ENCODE assay signal across 1 cellular context in the genomic region with DNA sequence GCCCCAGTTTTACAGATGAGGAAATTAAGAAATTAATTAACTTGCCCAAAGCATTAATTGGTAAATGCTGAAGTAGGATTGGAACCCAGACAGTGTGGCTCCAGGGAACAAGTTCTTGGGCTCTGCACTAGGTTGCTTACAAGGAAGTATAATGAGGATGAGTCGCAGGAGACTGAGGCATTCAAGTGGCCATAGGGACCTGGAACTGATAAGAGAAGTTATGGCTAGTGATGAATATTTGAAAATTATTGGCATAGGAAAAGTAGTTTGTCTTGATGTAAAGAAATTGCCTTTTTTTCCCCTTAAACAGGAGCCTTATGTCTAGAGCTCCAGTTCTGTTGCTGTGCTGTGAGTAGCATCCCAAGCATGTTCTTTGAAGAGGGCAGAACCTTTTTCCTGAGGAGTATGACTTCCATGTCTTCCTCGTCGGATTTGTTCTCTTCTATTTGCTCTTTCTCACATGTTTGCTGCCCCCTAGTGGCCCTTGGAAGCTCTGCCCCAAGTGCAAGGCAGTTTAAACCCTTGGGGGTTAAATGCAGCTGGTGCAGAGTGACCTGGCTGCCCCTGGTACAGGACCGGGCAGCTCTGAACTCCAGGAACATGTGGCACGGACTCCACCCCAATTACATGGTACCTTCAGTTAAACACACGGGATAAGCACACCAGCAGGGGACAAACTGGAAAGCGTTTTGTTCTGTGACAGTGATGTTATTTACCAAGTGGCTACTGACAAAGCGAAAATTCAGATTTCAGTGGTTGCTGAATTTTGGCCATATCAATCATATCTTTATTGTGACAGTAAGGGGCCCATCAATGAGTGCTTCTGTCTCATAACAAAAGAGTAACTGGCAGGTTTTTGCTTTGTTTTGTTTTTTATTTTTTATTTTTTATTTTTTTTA.
TF ChIP-seq lines count a peak whose summit lies in the region.

No MANE protein-coding gene starts in this region.

TF ChIP-seq in K562, 482 proteins besides CTCF, POLR2A, EP300 and RAD21 (continued from another document):
- TF ChIP-seq, protein P1, sequence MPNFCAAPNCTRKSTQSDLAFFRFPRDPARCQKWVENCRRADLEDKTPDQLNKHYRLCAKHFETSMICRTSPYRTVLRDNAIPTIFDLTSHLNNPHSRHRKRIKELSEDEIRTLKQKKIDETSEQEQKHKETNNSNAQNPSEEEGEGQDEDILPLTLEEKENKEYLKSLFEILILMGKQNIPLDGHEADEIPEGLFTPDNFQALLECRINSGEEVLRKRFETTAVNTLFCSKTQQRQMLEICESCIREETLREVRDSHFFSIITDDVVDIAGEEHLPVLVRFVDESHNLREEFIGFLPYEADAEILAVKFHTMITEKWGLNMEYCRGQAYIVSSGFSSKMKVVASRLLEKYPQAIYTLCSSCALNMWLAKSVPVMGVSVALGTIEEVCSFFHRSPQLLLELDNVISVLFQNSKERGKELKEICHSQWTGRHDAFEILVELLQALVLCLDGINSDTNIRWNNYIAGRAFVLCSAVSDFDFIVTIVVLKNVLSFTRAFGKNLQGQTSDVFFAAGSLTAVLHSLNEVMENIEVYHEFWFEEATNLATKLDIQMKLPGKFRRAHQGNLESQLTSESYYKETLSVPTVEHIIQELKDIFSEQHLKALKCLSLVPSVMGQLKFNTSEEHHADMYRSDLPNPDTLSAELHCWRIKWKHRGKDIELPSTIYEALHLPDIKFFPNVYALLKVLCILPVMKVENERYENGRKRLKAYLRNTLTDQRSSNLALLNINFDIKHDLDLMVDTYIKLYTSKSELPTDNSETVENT (CRISPR knock-in tag; IDR thresholded peaks at IDR 0.05) = no peak
- no peak for TF ChIP-seq PHF21A (IDR thresholded peaks at IDR 0.05; ENCODE audit: borderline replicate concordance, low read depth)
- no peak for TF ChIP-seq HLTF (IDR thresholded peaks at IDR 0.05)
- no peak for TF ChIP-seq ZNF766 (CRISPR knock-in tag; conservative IDR thresholded peaks at IDR 0.05)
- peak; percentile 53; the same call in 1 of the 2 replicates for TF ChIP-seq STAG1 (CRISPR knock-in tag; IDR thresholded peaks at IDR 0.05; ENCODE audit: borderline replicate concordance)
- TF ChIP-seq, protein P2, sequence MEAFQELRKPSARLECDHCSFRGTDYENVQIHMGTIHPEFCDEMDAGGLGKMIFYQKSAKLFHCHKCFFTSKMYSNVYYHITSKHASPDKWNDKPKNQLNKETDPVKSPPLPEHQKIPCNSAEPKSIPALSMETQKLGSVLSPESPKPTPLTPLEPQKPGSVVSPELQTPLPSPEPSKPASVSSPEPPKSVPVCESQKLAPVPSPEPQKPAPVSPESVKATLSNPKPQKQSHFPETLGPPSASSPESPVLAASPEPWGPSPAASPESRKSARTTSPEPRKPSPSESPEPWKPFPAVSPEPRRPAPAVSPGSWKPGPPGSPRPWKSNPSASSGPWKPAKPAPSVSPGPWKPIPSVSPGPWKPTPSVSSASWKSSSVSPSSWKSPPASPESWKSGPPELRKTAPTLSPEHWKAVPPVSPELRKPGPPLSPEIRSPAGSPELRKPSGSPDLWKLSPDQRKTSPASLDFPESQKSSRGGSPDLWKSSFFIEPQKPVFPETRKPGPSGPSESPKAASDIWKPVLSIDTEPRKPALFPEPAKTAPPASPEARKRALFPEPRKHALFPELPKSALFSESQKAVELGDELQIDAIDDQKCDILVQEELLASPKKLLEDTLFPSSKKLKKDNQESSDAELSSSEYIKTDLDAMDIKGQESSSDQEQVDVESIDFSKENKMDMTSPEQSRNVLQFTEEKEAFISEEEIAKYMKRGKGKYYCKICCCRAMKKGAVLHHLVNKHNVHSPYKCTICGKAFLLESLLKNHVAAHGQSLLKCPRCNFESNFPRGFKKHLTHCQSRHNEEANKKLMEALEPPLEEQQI (IDR thresholded peaks at IDR 0.05) = 0 out of 2 replicates have a peak, but pooled peaks have one; percentile 21
- TF ChIP-seq MAZ (CRISPR knock-in tag; conservative IDR thresholded peaks at IDR 0.05 in 1 of 2, IDR thresholded peaks at IDR 0.05 in 1 of 2) = 0 out of 4 replicates have a peak, but pooled peaks of 1 of the 2 experiments have one; percentile 44
- no peak for TF ChIP-seq EWSR1 (IDR thresholded peaks at IDR 0.05; ENCODE audit: borderline replicate concordance, low read depth, partially characterized antibody)
- no peak for TF ChIP-seq ZNF165 (CRISPR knock-in tag; IDR thresholded peaks at IDR 0.05; ENCODE audit: borderline replicate concordance)
- TF ChIP-seq LEF1 (IDR thresholded peaks at IDR 0.05) = no peak
- no peak for TF ChIP-seq ZNF146 (CRISPR knock-in tag; IDR thresholded peaks at IDR 0.05; ENCODE audit: unreplicated experiment)
